In genomic region chr22:24685804-24686203, GRCh38 we compare ENCODE assay signal across 1 cellular context.
A peak's percentile ranks its signal among the peaks of the same experiment; 100 is the strongest.
TF ChIP-seq lines count a peak whose summit lies in the region.

No MANE protein-coding gene starts in this region.

TF ChIP-seq in WTC11, 78 proteins besides CTCF, POLR2A, EP300 and RAD21 (continued from another document):
- no peak for TF ChIP-seq AR (CRISPR knock-in tag; IDR thresholded peaks at IDR 0.05)
- peak; percentile 73 for TF ChIP-seq HMGXB4 (CRISPR knock-in tag; IDR thresholded peaks at IDR 0.05)
- peak; percentile 71; the same call in 1 of the 2 replicates for TF ChIP-seq E2F5 (CRISPR knock-in tag; IDR thresholded peaks at IDR 0.05)
- TF ChIP-seq ATF3 (CRISPR knock-in tag; conservative IDR thresholded peaks at IDR 0.05): no peak
- peak; percentile 57; the same call in 1 of the 2 replicates for TF ChIP-seq ZNF263 (CRISPR knock-in tag; IDR thresholded peaks at IDR 0.05; ENCODE audit: low read depth)
- TF ChIP-seq ZBTB21 (CRISPR knock-in tag; IDR thresholded peaks at IDR 0.05; ENCODE audit: borderline replicate concordance): peak; percentile 61; the same call in 1 of the 2 replicates
- TF ChIP-seq SP1 (CRISPR knock-in tag; conservative IDR thresholded peaks at IDR 0.05): peak; percentile 48; the same call in 1 of the 2 replicates
- peak; percentile 23; the same call in 1 of the 2 replicates for TF ChIP-seq MAX (CRISPR knock-in tag; IDR thresholded peaks at IDR 0.05)
- 0 out of 2 replicates have a peak, but pooled peaks have one; percentile 35 for TF ChIP-seq ZNF138 (CRISPR knock-in tag; conservative IDR thresholded peaks at IDR 0.05)
- peak; percentile 52; the same call in 1 of the 2 replicates for TF ChIP-seq FOXP1 (CRISPR knock-in tag; IDR thresholded peaks at IDR 0.05; ENCODE audit: borderline replicate concordance)
